In genomic region chr6:134363323-134364039, GRCh38 we compare ENCODE assay signal across 15 cellular contexts. TPM values are rescaled to one million over a fixed set of nuclear protein-coding genes. Genes with fewer than 3 reads are reported as not detected.
DNase-seq lines count a peak whose midpoint lies in the region; ATAC-seq, FAIRE-seq and TF ChIP-seq lines count a peak whose summit lies in the region.
"Had no signal": no experiment of that assay in that cellular context is flagged by ENCODE, and none has a peak within 500 bp of the region (broad histone marks: within the 10 kb centered on the region; RNA-seq: fewer than 3 reads in every experiment).

No MANE protein-coding gene starts in this region.

- ATAC-seq in IMR-90 (ENCODE audit: low read depth) = peak; percentile 70
- ATAC-seq in activated T-cell treated with anti-CD3 and anti-CD28 coated beads, Interleukin-2, amount 50 U/mL, for 4 hours = no peak
- ATAC-seq in activated CD4-positive, alpha-beta T cell treated with anti-CD3 and anti-CD28 coated beads for 36 hours = no peak
- ATAC-seq: lower lobe of right lung; stimulated activated naive B cell treated with anti-CD40 and anti-IgM and Interleukin-4, amounts not matched to agents 10 μg/mL and 1 μg/mL and 100 μg/mL, for 72 hours had no signal

- H3K4me2 ChIP-seq in IMR-90 (ENCODE audit: low read depth, low read length) (peak overlapping the region; percentile 74; the same call in 1 of the 2 replicates), keratinocyte (ENCODE audit: control insufficient read depth, extremely low read depth, insufficient read depth, low read depth, low read length) (peak overlapping the region; percentile 80)
- H3K4me2 ChIP-seq: hepatocyte, KMS-11 had no signal

- H3K9me1 ChIP-seq in IMR-90 (ENCODE audit: insufficient read depth, low read length) = no peaks in the 10 kb centered on the region
- no peaks in the 10 kb centered on the region for H3K9me1 ChIP-seq in keratinocyte (ENCODE audit: control insufficient read depth, extremely low read depth, insufficient read depth, low read length)

- no peak overlapping the region for H3K27ac ChIP-seq in IMR-90 (ENCODE audit: insufficient read depth, low read length)
- H3K27ac ChIP-seq in keratinocyte (ENCODE audit: control insufficient read depth, insufficient read depth, low read length) = peak overlapping the region; percentile 86
- H3K27ac ChIP-seq: hepatocyte, KMS-11, lower lobe of right lung had no signal

- no peaks in the 10 kb centered on the region for H3K27me3 Mint-ChIP-seq in activated T-cell treated with anti-CD3 and anti-CD28 coated beads, Interleukin-2, amount 50 U/mL, for 4 hours (ENCODE audit: low read depth)
- H3K27me3 Mint-ChIP-seq in activated CD4-positive, alpha-beta T cell treated with anti-CD3 and anti-CD28 coated beads for 36 hours = no peaks in the 10 kb centered on the region
- H3K27me3 Mint-ChIP-seq: activated naive CD4-positive, alpha-beta T cell treated with anti-CD3 and anti-CD28 coated beads, Interleukin-2, amount 50 U/mL, for 24 hours; CD4-positive, alpha-beta T cell had no signal

- no peak overlapping the region for H3K23ac ChIP-seq in IMR-90 (ENCODE audit: low read depth, low read length)

- H3K27ac Mint-ChIP-seq in activated CD4-positive, alpha-beta T cell treated with anti-CD3 and anti-CD28 coated beads for 36 hours = no peak overlapping the region
- H3K27ac Mint-ChIP-seq: activated naive CD4-positive, alpha-beta T cell treated with anti-CD3 and anti-CD28 coated beads, Interleukin-2, amount 50 U/mL, for 24 hours; CD4-positive, alpha-beta T cell; stimulated activated naive B cell treated with anti-CD40 and anti-IgM and Interleukin-4, amounts not matched to agents 10 μg/mL and 1 μg/mL and 100 μg/mL, for 72 hours had no signal

- no peak overlapping the region for H3K56ac ChIP-seq in IMR-90 (ENCODE audit: extremely low read depth, insufficient read depth, low read length)

- BruUV-seq in IMR-90 (replicated peaks; lab: Mats Ljungman, UMichigan) = no TSS peak

- H2AK5ac ChIP-seq in IMR-90 (ENCODE audit: low read depth, low read length) = no peak overlapping the region

- H4K5ac ChIP-seq in IMR-90 (ENCODE audit: low read depth, low read length) = no peak overlapping the region

- in situ Hi-C loops in IMR-90 (cut with MboI; ENCODE audit: low sequenced_read_pairs) = no loop called here
- in situ Hi-C loops in astrocyte of the cerebellum (cut with HindIII; ENCODE audit: low sequenced_read_pairs) = no loop called here

- no peak for TF ChIP-seq POLR2A in IMR-90 (IDR thresholded peaks at IDR 0.05; ENCODE audit: low read depth, low read length)

- H2AFZ ChIP-seq in IMR-90 (replicated peaks; ENCODE audit: low read length, poor library complexity) = no peak overlapping the region
- H2AFZ ChIP-seq in keratinocyte (ENCODE audit: control insufficient read depth, low read length) = no peak overlapping the region
- H2AFZ ChIP-seq: hepatocyte had no signal

- H3K79me1 ChIP-seq in IMR-90 (ENCODE audit: low read depth in 1 of 2, low read length in 2 of 2) = no peaks in the 10 kb centered on the region

- no peak overlapping the region for H2BK20ac ChIP-seq in IMR-90 (ENCODE audit: low read depth, low read length)

- H4K20me1 ChIP-seq in IMR-90 (ENCODE audit: insufficient read depth, low read length) (no peaks in the 10 kb centered on the region), keratinocyte (ENCODE audit: control insufficient read depth, extremely low read depth, insufficient read depth, low read length) (no peaks in the 10 kb centered on the region)

- intact Hi-C loops in IMR-90 (cut with micrococcal nuclease) = loop anchor here (5.0 kb wide), 1 partner anchor 34 kb away; no protein-coding TSS in a partner anchor
- intact Hi-C loops in activated CD4-positive, alpha-beta T cell treated with anti-CD3 and anti-CD28 coated beads for 36 hours (cut with DNase I, micrococcal nuclease) = no loop called here

- no peaks in the 10 kb centered on the region for H3K4me1 ChIP-seq in IMR-90 (ENCODE audit: control insufficient read depth, insufficient read depth, low read length)
- H3K4me1 ChIP-seq in keratinocyte (ENCODE audit: control insufficient read depth, extremely low read depth, insufficient read depth, low read length) = peaks cover 19% of the 10 kb centered on the region
- H3K4me1 ChIP-seq: lower lobe of right lung had no signal

- no peak overlapping the region for H4K8ac ChIP-seq in IMR-90 (ENCODE audit: low read depth in 2 of 2, low read length in 2 of 2)

- no peak overlapping the region for H2BK120ac ChIP-seq in IMR-90 (ENCODE audit: low read depth, low read length)

- H4K91ac ChIP-seq in IMR-90 (ENCODE audit: insufficient read depth, low read depth, low read length) = no peak overlapping the region

- H3K36me3 ChIP-seq in IMR-90 (ENCODE audit: control insufficient read depth, insufficient read depth, low read length) = no peaks in the 10 kb centered on the region
- no peaks in the 10 kb centered on the region for H3K36me3 ChIP-seq in keratinocyte (ENCODE audit: control insufficient read depth in 2 of 2, extremely low read depth in 1 of 2, insufficient read depth in 2 of 2, low read length in 2 of 2)
- H3K36me3 ChIP-seq: lower lobe of right lung had no signal

- CTCF ChIA-PET in IMR-90 (lab: Yijun Ruan, JAX) (interaction anchor here (1.0 to 1.1 kb wide), 2 partner anchors 10 to 67 kb away, joined by 3 to 4 read pairs; no protein-coding TSS in a partner anchor), GM10248 (lab: Yijun Ruan, JAX) (interaction anchor here (0.7 to 4.9 kb wide), 5 partner anchors 9 to 65 kb away, joined by 3 to 27 read pairs (median 3); no protein-coding TSS in a partner anchor)
- CTCF ChIA-PET in activated CD4-positive, alpha-beta T cell treated with anti-CD3 and anti-CD28 coated beads for 36 hours (lab: Charles Lee) = interaction anchor here (0.6 to 1.1 kb wide), 5 partner anchors 9 to 277 kb away, joined by 3 to 4 read pairs (median 3); no protein-coding TSS in a partner anchor

- H3K9me3 ChIP-seq in IMR-90 (ENCODE audit: control insufficient read depth, insufficient read depth, low read length) = no peaks in the 10 kb centered on the region
- no peaks in the 10 kb centered on the region for H3K9me3 ChIP-seq in keratinocyte (ENCODE audit: control insufficient read depth, low read depth, low read length)
- H3K9me3 ChIP-seq: lower lobe of right lung had no signal

- peak overlapping the region; percentile 17; the same call in 1 of the 3 replicates for H2BK15ac ChIP-seq in IMR-90 (ENCODE audit: low read depth, low read length)

- no peak for TF ChIP-seq RAD21 in IMR-90 (IDR thresholded peaks at IDR 0.05; ENCODE audit: low read length)

- H3K18ac ChIP-seq in IMR-90 (ENCODE audit: low read depth, low read length) = no peak overlapping the region

- dilution Hi-C loops in IMR-90 (cut with HindIII; ENCODE audit: low sequenced_read_pairs, unreplicated experiment) (no loop called here), keratinocyte (cut with MboI; ENCODE audit: extremely low pct_ligation_motif_present, low sequenced_read_pairs) (no loop called here)

- peak overlapping the region; percentile 5 for H2BK5ac ChIP-seq in IMR-90 (ENCODE audit: low read depth, low read length, poor library complexity, severe bottlenecking)

- no peak overlapping the region for H3K4ac ChIP-seq in IMR-90 (ENCODE audit: low read depth, low read length)

- H3K27me3 ChIP-seq in IMR-90 (ENCODE audit: control insufficient read depth, insufficient read depth, low read length) = no peaks in the 10 kb centered on the region
- H3K27me3 ChIP-seq in keratinocyte (ENCODE audit: control insufficient read depth, extremely low read depth, insufficient read depth, low read length) = no peaks in the 10 kb centered on the region
- H3K27me3 ChIP-seq: hepatocyte had no signal

- no peak overlapping the region for H3K4me3 Mint-ChIP-seq in activated T-cell treated with anti-CD3 and anti-CD28 coated beads, Interleukin-2, amount 50 U/mL, for 4 hours
- no peak overlapping the region for H3K4me3 Mint-ChIP-seq in activated CD4-positive, alpha-beta T cell treated with anti-CD3 and anti-CD28 coated beads for 36 hours
- H3K4me3 Mint-ChIP-seq: activated naive CD4-positive, alpha-beta T cell treated with anti-CD3 and anti-CD28 coated beads, Interleukin-2, amount 50 U/mL, for 24 hours; CD4-positive, alpha-beta T cell; stimulated activated naive B cell treated with anti-CD40 and anti-IgM and Interleukin-4, amounts not matched to agents 10 μg/mL and 1 μg/mL and 100 μg/mL, for 72 hours had no signal

- peak; percentile 95 for FAIRE-seq in keratinocyte (lab: Jason Lieb, UNC)

- no peaks in the 10 kb centered on the region for H3K36me3 Mint-ChIP-seq in activated T-cell treated with anti-CD3 and anti-CD28 coated beads, Interleukin-2, amount 50 U/mL, for 4 hours (ENCODE audit: insufficient read depth)
- H3K36me3 Mint-ChIP-seq in activated CD4-positive, alpha-beta T cell treated with anti-CD3 and anti-CD28 coated beads for 36 hours (ENCODE audit: low read depth) = no peaks in the 10 kb centered on the region
- H3K36me3 Mint-ChIP-seq: activated naive CD4-positive, alpha-beta T cell treated with anti-CD3 and anti-CD28 coated beads, Interleukin-2, amount 50 U/mL, for 24 hours; stimulated activated naive B cell treated with anti-CD40 and anti-IgM and Interleukin-4, amounts not matched to agents 10 μg/mL and 1 μg/mL and 100 μg/mL, for 72 hours had no signal

- H3K9ac ChIP-seq in IMR-90 (ENCODE audit: low read depth, low read length) = no peak overlapping the region
- peak overlapping the region; percentile 52 for H3K9ac ChIP-seq in keratinocyte (ENCODE audit: control insufficient read depth, extremely low read depth, insufficient read depth, low read length)
- H3K9ac ChIP-seq: KMS-11 had no signal

- peak; percentile 67 for DNase-seq in AG20443 (ENCODE audit: low spot score)
- peak; percentile 91 for DNase-seq in IMR-90
- DNase-seq in astrocyte of the cerebellum (ENCODE audit: low read depth) = peak; percentile 34
- peak; percentile 93 for DNase-seq in keratinocyte (ENCODE audit: low read depth, low spot score)
- no peak for DNase-seq in activated T-cell treated with anti-CD3 and anti-CD28 coated beads, Interleukin-2, amount 50 U/mL, for 4 hours
- no peak for DNase-seq in GM10248 (ENCODE audit: extremely low spot score)
- no peak for DNase-seq in NCI-H1436 (lab: John Stamatoyannopoulos, UW)
- DNase-seq in activated CD4-positive, alpha-beta T cell treated with anti-CD3 and anti-CD28 coated beads for 36 hours = no peak
- DNase-seq: CD4-positive, alpha-beta T cell; lower lobe of right lung; NCI-H2171 treated with DMSO at 0.1 percent for 48 hours; stimulated activated naive B cell treated with anti-CD40 and anti-IgM and Interleukin-4, amounts not matched to agents 10 μg/mL and 1 μg/mL and 100 μg/mL, for 72 hours had no signal

- no peak overlapping the region for H3K4me3 ChIP-seq in IMR-90 (ENCODE audit: insufficient read depth, low read depth, low read length)
- no peak overlapping the region for H3K4me3 ChIP-seq in astrocyte of the cerebellum (ENCODE audit: low read depth, low read length)
- peak overlapping the region in 1 of 3 experiments; percentile 30 for H3K4me3 ChIP-seq in keratinocyte (ENCODE audit: control insufficient read depth in 2 of 3, extremely low read depth in 1 of 3, insufficient read depth in 2 of 3, low read depth in 1 of 3, low read length in 3 of 3)
- H3K4me3 ChIP-seq: hepatocyte, lower lobe of right lung had no signal

- no peaks in the 10 kb centered on the region for H3K9me3 Mint-ChIP-seq in activated T-cell treated with anti-CD3 and anti-CD28 coated beads, Interleukin-2, amount 50 U/mL, for 4 hours
- no peaks in the 10 kb centered on the region for H3K9me3 Mint-ChIP-seq in activated CD4-positive, alpha-beta T cell treated with anti-CD3 and anti-CD28 coated beads for 36 hours (ENCODE audit: low read depth)
- H3K9me3 Mint-ChIP-seq: activated naive CD4-positive, alpha-beta T cell treated with anti-CD3 and anti-CD28 coated beads, Interleukin-2, amount 50 U/mL, for 24 hours; stimulated activated naive B cell treated with anti-CD40 and anti-IgM and Interleukin-4, amounts not matched to agents 10 μg/mL and 1 μg/mL and 100 μg/mL, for 72 hours had no signal

- H3K79me2 ChIP-seq in keratinocyte (ENCODE audit: control insufficient read depth, insufficient read depth, low read length) = no peaks in the 10 kb centered on the region
- H3K79me2 ChIP-seq: hepatocyte had no signal

- TF ChIP-seq CTCF in IMR-90 (conservative IDR thresholded peaks at IDR 0.05; ENCODE audit: low read depth, low read length) (no peak), astrocyte of the cerebellum (IDR thresholded peaks at IDR 0.05; ENCODE audit: low read depth, low read length, missing control alignments) (no peak), keratinocyte (optimal IDR thresholded peaks at IDR 0.05 in 1 of 3, IDR thresholded peaks at IDR 0.05 in 1 of 3, conservative IDR thresholded peaks at IDR 0.05 in 1 of 3; ENCODE audit: extremely low read depth in 1 of 3, insufficient read depth in 2 of 3, low read length in 3 of 3) (no peak), GM10248 (IDR thresholded peaks at IDR 0.05; ENCODE audit: control extremely low read depth, extremely low read depth, low read depth, missing control alignments) (no peak)

- H3K14ac ChIP-seq in IMR-90 (replicated peaks; ENCODE audit: low read depth, low read length) = no peak overlapping the region

- H3K4me1 Mint-ChIP-seq in activated T-cell treated with anti-CD3 and anti-CD28 coated beads, Interleukin-2, amount 50 U/mL, for 4 hours (ENCODE audit: low read depth) = no peaks in the 10 kb centered on the region
- peaks cover 2% of the 10 kb centered on the region for H3K4me1 Mint-ChIP-seq in activated CD4-positive, alpha-beta T cell treated with anti-CD3 and anti-CD28 coated beads for 36 hours

- POLR2A ChIA-PET in IMR-90 (lab: Charles Lee; ENCODE audit: unreplicated experiment) (interaction anchor here (0.6 kb wide), 2 partner anchors 128 to 188 kb away, joined by 6 to 8 read pairs; no protein-coding TSS in a partner anchor), GM10248 (lab: Yijun Ruan, JAX) (no interaction called here)
- POLR2A ChIA-PET in activated CD4-positive, alpha-beta T cell treated with anti-CD3 and anti-CD28 coated beads for 36 hours (lab: Charles Lee) = no interaction called here

- WGBS in IMR-90 (ENCODE audit: extremely low coverage in 2 of 2, insufficient read length in 1 of 2), 2 experiments = no CpG with 5 or more reads among the region's 2 CpGs

- no peak overlapping the region for H2AK9ac ChIP-seq in IMR-90 (replicated peaks; ENCODE audit: low read depth, low read length, poor library complexity)

RNA-seq across cellular contexts. Expression of gene SGK1, which starts 45.6 kb away (rescaled TPM):
- 121 and 211 TPM in 2 replicates for total RNA-seq in IMR-90 (2012; rRNA removed)
- polyA plus RNA-seq in IMR-90 (2012; rRNA removed) (255 and 410 TPM in 2 replicates), keratinocyte (102 to 156 TPM (median 129 TPM) in 3 replicates)
- 111 and 118 TPM in 2 replicates for polyA plus RNA-seq in IMR-90 (2012; cell fraction: cytosol; rRNA removed)
- polyA plus RNA-seq in IMR-90 (2012; cell fraction: nucleus; rRNA removed; ENCODE audit: low replicate concordance) = 701 and 2,036 TPM in 2 replicates
- polyA plus RNA-seq in keratinocyte (2011; ENCODE audit: low read depth) = 129 TPM
- 106 and 112 TPM in 2 replicates for polyA plus RNA-seq in keratinocyte (2011; cell fraction: cytosol; rRNA removed)
- polyA plus RNA-seq in keratinocyte (2011; cell fraction: nucleus; rRNA removed) = 763 and 811 TPM in 2 replicates
- 81.1 and 85.4 TPM in 2 replicates for polyA plus RNA-seq in keratinocyte (2012; ENCODE audit: low replicate concordance)
- 123 to 165 TPM (median 129 TPM) in 3 replicates for polyA minus RNA-seq in keratinocyte
- polyA minus RNA-seq in keratinocyte (2011; cell fraction: cytosol; rRNA and poly(A)+ RNA removed) = 52.0 TPM
- 284 and 442 TPM in 2 replicates for polyA minus RNA-seq in keratinocyte (2011; cell fraction: nucleus; rRNA and poly(A)+ RNA removed)
- total RNA-seq in activated T-cell treated with anti-CD3 and anti-CD28 coated beads, Interleukin-2, amount 50 U/mL, for 4 hours = 10 to 100 TPM; 26.4 to 40.4 (median 36.9) TPM
- 10 to 100 TPM; 13.1 to 13.5 TPM for total RNA-seq in activated CD4-positive, alpha-beta T cell treated with anti-CD3 and anti-CD28 coated beads for 36 hours

Comparison
In these comparisons a context has a peak if more than half of its experiments do, and no peak if none do; other contexts are left out.
1. DNase-seq: peak in AG20443 (single experiment), IMR-90 (single experiment), astrocyte of the cerebellum (single experiment) and keratinocyte (single experiment); none in activated T-cell treated with anti-CD3 and anti-CD28 coated beads, Interleukin-2, amount 50 U/mL, for 4 hours (single experiment), GM10248 (single experiment), NCI-H1436 (single experiment) and activated CD4-positive, alpha-beta T cell treated with anti-CD3 and anti-CD28 coated beads for 36 hours (single experiment).